Comparison of ENCODE assay signal across 28 cellular contexts in genomic region chr13:99973163-99973785, GRCh38. TPM values are rescaled to one million over a fixed set of nuclear protein-coding genes. Genes with fewer than 3 reads are reported as not detected.
A peak's percentile ranks its signal among the peaks of the same experiment; 100 is the strongest.
DNase-seq lines count a peak whose midpoint lies in the region; ATAC-seq lines count a peak whose summit lies in the region.
"Had no signal": no experiment of that assay in that cellular context is flagged by ENCODE, and none has a peak within 500 bp of the region (broad histone marks: within the 10 kb centered on the region; RNA-seq: fewer than 3 reads in every experiment).

No MANE protein-coding gene starts in this region.

- peaks cover 9% of the 10 kb centered on the region for H3K36me3 Mint-ChIP-seq in T-helper 1 cell treated with Interleukin-12 subunit alpha and Interleukin-12 subunit beta and Interleukin-4 antibody, amounts not matched to agents 30 μg/mL and 1 μg/mL, for 36 hours (ENCODE audit: low read depth)
- peaks cover 4% of the 10 kb centered on the region for H3K36me3 Mint-ChIP-seq in CD4-positive, CD25-positive, alpha-beta regulatory T cell

- ATAC-seq in CD4-positive, CD25-positive, alpha-beta regulatory T cell (ENCODE audit: low read depth in 2 of 2): no peak
- ATAC-seq in HG03520 (IDR thresholded peaks at IDR 0.05; ENCODE audit: unreplicated experiment): no peak
- ATAC-seq: gastroesophageal sphincter, left lobe of liver had no signal

- WGBS in HUES64: 51% methylated on average over 9 of the region's 11 CpGs

- no peak overlapping the region for H3K4me3 ChIP-seq in CD4-positive, CD25-positive, alpha-beta regulatory T cell (ENCODE audit: low read depth, low read length)
- H3K4me3 ChIP-seq in HUES64 (ENCODE audit: low read length) (peak overlapping the region; percentile 97), iPS-20b (ENCODE audit: low read length) (peak overlapping the region; percentile 85)
- H3K4me3 ChIP-seq: gastroesophageal sphincter, ovary, transverse colon had no signal

- peaks cover 12% of the 10 kb centered on the region for H3K4me1 Mint-ChIP-seq in T-helper 1 cell treated with Interleukin-12 subunit alpha and Interleukin-12 subunit beta and Interleukin-4 antibody, amounts not matched to agents 30 μg/mL and 1 μg/mL, for 36 hours (ENCODE audit: low read depth)
- H3K4me1 Mint-ChIP-seq in CD4-positive, CD25-positive, alpha-beta regulatory T cell: peaks cover 0 to 22% (median 11%) of the 10 kb centered on the region in 4 donors

- H3K9me3 ChIP-seq in CD4-positive, CD25-positive, alpha-beta regulatory T cell (ENCODE audit: control insufficient read depth in 2 of 2, low read length in 2 of 2): peaks cover 23 to 60% of the 10 kb centered on the region in 2 experiments
- H3K9me3 ChIP-seq in HUES64 (ENCODE audit: insufficient read depth, low read depth, low read length) (no peaks in the 10 kb centered on the region), iPS-20b (ENCODE audit: insufficient read depth, low read depth, low read length) (no peaks in the 10 kb centered on the region)
- H3K9me3 ChIP-seq: transverse colon had no signal

- peak overlapping the region; percentile 38 for H3K27ac Mint-ChIP-seq in T-helper 1 cell treated with Interleukin-12 subunit alpha and Interleukin-12 subunit beta and Interleukin-4 antibody, amounts not matched to agents 30 μg/mL and 1 μg/mL, for 36 hours
- H3K27ac Mint-ChIP-seq in CD4-positive, CD25-positive, alpha-beta regulatory T cell: peak overlapping the region in 1 of 3 donors; percentile 44
- H3K27ac Mint-ChIP-seq: activated B cell treated with CpG ODN at 0.5 μM for 24 hours had no signal

- no peak overlapping the region for H3K27ac ChIP-seq in CD4-positive, CD25-positive, alpha-beta regulatory T cell (ENCODE audit: insufficient read depth, low read length, poor library complexity, severe bottlenecking)
- H3K27ac ChIP-seq in HUES64 (ENCODE audit: low read depth, low read length): peak overlapping the region; percentile 86; the same call in 1 of the 2 replicates
- peak overlapping the region; percentile 4 for H3K27ac ChIP-seq in iPS-20b (ENCODE audit: low read length)
- H3K27ac ChIP-seq: gastroesophageal sphincter, KMS-11, ovary, transverse colon had no signal

- H3K27me3 ChIP-seq in CD4-positive, CD25-positive, alpha-beta regulatory T cell (ENCODE audit: control insufficient read depth, insufficient read depth, low read length): peaks cover 58% of the 10 kb centered on the region
- peaks cover 75% of the 10 kb centered on the region for H3K27me3 ChIP-seq in HUES64 (ENCODE audit: insufficient read depth, low read length)
- H3K27me3 ChIP-seq in iPS-20b (ENCODE audit: insufficient read depth, low read length): peaks cover 69% of the 10 kb centered on the region

- peaks cover 34% of the 10 kb centered on the region for H3K4me1 ChIP-seq in CD4-positive, CD25-positive, alpha-beta regulatory T cell (ENCODE audit: control insufficient read depth, insufficient read depth, low read length, poor library complexity, severe bottlenecking)
- H3K4me1 ChIP-seq in HUES64 (ENCODE audit: insufficient read depth, low read length) (peaks cover 58% of the 10 kb centered on the region), iPS-20b (ENCODE audit: insufficient read depth, low read length) (peaks cover 54% of the 10 kb centered on the region; the same call in 1 of the 2 replicates)

- H3K4me3 Mint-ChIP-seq in T-helper 1 cell treated with Interleukin-12 subunit alpha and Interleukin-12 subunit beta and Interleukin-4 antibody, amounts not matched to agents 30 μg/mL and 1 μg/mL, for 36 hours: no peak overlapping the region
- H3K4me3 Mint-ChIP-seq in CD4-positive, CD25-positive, alpha-beta regulatory T cell: peak overlapping the region; percentile 27 to 86 (median 38)
- H3K4me3 Mint-ChIP-seq: activated B cell treated with CpG ODN at 0.5 μM for 24 hours had no signal

- DNase-seq in T-helper 1 cell (no peak), UCSD-AML1 (lab: John Stamatoyannopoulos, UW; ENCODE audit: unreplicated experiment) (no peak), HT-29 (ENCODE audit: low spot score) (no peak)
- no peak for DNase-seq in CD4-positive, CD25-positive, alpha-beta regulatory T cell
- DNase-seq: activated B cell treated with CpG ODN at 0.5 μM for 24 hours; activated effector memory CD4-positive, alpha-beta T cell treated with Interleukin-2 at 50 U/mL for 16 hours; DMS153; hippocampal formation; MM.1S; NCI-H1417; NCI-H2081; NCI-H748 treated with DMSO at 0.1 percent for 48 hours; ovary; small intestine; T1000; transverse colon had no signal

- H3K9ac ChIP-seq in HUES64 (ENCODE audit: low read depth, low read length): 0 out of 2 replicates have a peak overlapping the region, but pooled peaks have one; percentile 19
- H3K9ac ChIP-seq in iPS-20b (ENCODE audit: low read depth, low read length): peak overlapping the region; percentile 79; the same call in 1 of the 2 replicates
- H3K9ac ChIP-seq: KMS-11 had no signal

- H3K36me3 ChIP-seq in CD4-positive, CD25-positive, alpha-beta regulatory T cell (ENCODE audit: control insufficient read depth, insufficient read depth, low read length): no peaks in the 10 kb centered on the region
- peaks cover 10% of the 10 kb centered on the region for H3K36me3 ChIP-seq in HUES64 (ENCODE audit: insufficient read depth, low read length)
- peaks cover 12% of the 10 kb centered on the region for H3K36me3 ChIP-seq in iPS-20b (ENCODE audit: insufficient read depth, low read depth, low read length)
- H3K36me3 ChIP-seq: gastroesophageal sphincter, ovary, transverse colon had no signal

- peaks cover 82% of the 10 kb centered on the region for H3K27me3 Mint-ChIP-seq in T-helper 1 cell treated with Interleukin-12 subunit alpha and Interleukin-12 subunit beta and Interleukin-4 antibody, amounts not matched to agents 30 μg/mL and 1 μg/mL, for 36 hours (ENCODE audit: low read depth)
- peaks cover 80% of the 10 kb centered on the region for H3K27me3 Mint-ChIP-seq in CD4-positive, CD25-positive, alpha-beta regulatory T cell

- H3K9me3 Mint-ChIP-seq in T-helper 1 cell treated with Interleukin-12 subunit alpha and Interleukin-12 subunit beta and Interleukin-4 antibody, amounts not matched to agents 30 μg/mL and 1 μg/mL, for 36 hours: peaks cover 15% of the 10 kb centered on the region
- peaks cover 3 to 25% (median 13%) of the 10 kb centered on the region in 7 donors for H3K9me3 Mint-ChIP-seq in CD4-positive, CD25-positive, alpha-beta regulatory T cell

RNA-seq across cellular contexts. Expression of gene ZIC5, which starts 1.7 kb away (rescaled TPM):
- not detected for total RNA-seq in CD4-positive, CD25-positive, alpha-beta regulatory T cell
- polyA plus RNA-seq in CD4-positive, CD25-positive, alpha-beta regulatory T cell: not detected
- polyA plus RNA-seq in HUES64 (2013, experiment 1 of 2): 25.6 TPM
- polyA plus RNA-seq in HUES64 (2013, experiment 2 of 2): 25.2 TPM
- total RNA-seq in HT-29 (2014; rRNA removed; shearing (Covaris generic)): not detected in 2 replicates
- total RNA-seq: activated B cell treated with CpG ODN at 0.5 μM for 24 hours, endothelial cell of umbilical vein, fibroblast of lung, gastroesophageal sphincter, left lobe of liver, OCI-LY7, renal cortical epithelial cell, transverse colon had no signal
- polyA plus RNA-seq: adipose tissue, endothelial cell of umbilical vein, fibroblast of lung, ovary had no signal

RNA-seq across cellular contexts. Expression of gene ZIC2, which starts 8.3 kb away (rescaled TPM):
- not detected for total RNA-seq in CD4-positive, CD25-positive, alpha-beta regulatory T cell
- polyA plus RNA-seq in CD4-positive, CD25-positive, alpha-beta regulatory T cell: not detected
- polyA plus RNA-seq in HUES64 (2013, experiment 1 of 2): 113 TPM
- polyA plus RNA-seq in HUES64 (2013, experiment 2 of 2): 125 TPM
- total RNA-seq in HT-29 (2014; rRNA removed; shearing (Covaris generic)): 0.16 and 0.23 TPM in 2 replicates
- total RNA-seq: activated B cell treated with CpG ODN at 0.5 μM for 24 hours, endothelial cell of umbilical vein, fibroblast of lung, gastroesophageal sphincter, OCI-LY7, renal cortical epithelial cell, transverse colon had no signal
- polyA plus RNA-seq: fibroblast of lung had no signal
